1 cellular context compared by ENCODE assay signal in the genomic region with DNA sequence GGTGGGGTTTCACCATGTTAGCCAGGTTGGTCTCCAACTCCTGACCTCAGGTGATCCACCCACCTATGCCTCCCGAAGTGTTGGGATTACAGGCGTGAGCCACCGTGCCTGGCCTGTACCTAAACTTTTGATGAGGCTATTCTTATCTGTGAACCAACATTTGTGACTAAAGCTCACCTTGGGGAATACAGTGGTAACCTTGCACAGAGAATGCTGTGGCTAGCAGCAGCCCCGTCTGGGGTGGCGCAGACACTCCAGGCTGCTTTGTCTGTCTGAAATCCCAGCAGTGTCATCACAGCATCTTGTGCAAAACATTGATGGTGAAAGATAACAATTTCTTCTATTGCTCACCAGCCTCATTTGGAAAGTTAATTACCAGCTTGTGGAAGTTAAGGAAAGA.
TF ChIP-seq lines count a peak whose summit lies in the region.

No MANE protein-coding gene starts in this region.

TF ChIP-seq in WTC11, 78 proteins besides CTCF, POLR2A, EP300 and RAD21 (continued from another document):
- TF ChIP-seq, protein P1, sequence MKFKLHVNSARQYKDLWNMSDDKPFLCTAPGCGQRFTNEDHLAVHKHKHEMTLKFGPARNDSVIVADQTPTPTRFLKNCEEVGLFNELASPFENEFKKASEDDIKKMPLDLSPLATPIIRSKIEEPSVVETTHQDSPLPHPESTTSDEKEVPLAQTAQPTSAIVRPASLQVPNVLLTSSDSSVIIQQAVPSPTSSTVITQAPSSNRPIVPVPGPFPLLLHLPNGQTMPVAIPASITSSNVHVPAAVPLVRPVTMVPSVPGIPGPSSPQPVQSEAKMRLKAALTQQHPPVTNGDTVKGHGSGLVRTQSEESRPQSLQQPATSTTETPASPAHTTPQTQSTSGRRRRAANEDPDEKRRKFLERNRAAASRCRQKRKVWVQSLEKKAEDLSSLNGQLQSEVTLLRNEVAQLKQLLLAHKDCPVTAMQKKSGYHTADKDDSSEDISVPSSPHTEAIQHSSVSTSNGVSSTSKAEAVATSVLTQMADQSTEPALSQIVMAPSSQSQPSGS (CRISPR knock-in tag; IDR thresholded peaks at IDR 0.05; ENCODE audit: borderline replicate concordance, low read depth), result no peak
- no peak for TF ChIP-seq MYBL2 (CRISPR knock-in tag; IDR thresholded peaks at IDR 0.05)
- no peak for TF ChIP-seq ZNF532 (CRISPR knock-in tag; IDR thresholded peaks at IDR 0.05; ENCODE audit: borderline replicate concordance)
- no peak for TF ChIP-seq JAZF1 (CRISPR knock-in tag; IDR thresholded peaks at IDR 0.05)
- TF ChIP-seq ZNF219 (CRISPR knock-in tag; IDR thresholded peaks at IDR 0.05; ENCODE audit: borderline replicate concordance), result no peak
- TF ChIP-seq RORB (CRISPR knock-in tag; IDR thresholded peaks at IDR 0.05), result no peak
- no peak for TF ChIP-seq JUN (CRISPR knock-in tag; IDR thresholded peaks at IDR 0.05)
